Comparison of ENCODE assay signal across 17 cellular contexts in the genomic region with DNA sequence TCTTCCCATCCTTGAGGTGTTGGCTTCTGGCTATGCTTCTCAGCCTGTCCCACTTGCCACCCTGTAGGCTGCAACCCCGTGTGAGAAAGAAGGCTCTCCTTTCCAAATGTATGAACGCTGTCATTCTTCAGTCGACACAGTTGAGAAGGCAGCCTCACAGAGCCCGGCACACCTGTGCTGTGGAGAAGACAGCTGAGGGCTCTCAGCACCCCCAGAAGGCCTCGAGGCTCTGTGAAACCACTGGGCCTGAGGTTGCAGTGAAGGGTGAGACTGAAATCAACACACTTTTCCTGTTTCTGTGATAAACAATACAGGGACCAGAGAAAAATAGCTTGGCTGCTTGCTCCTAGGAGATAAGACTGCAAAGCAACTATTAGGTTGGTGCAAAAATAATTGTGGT. TPM values are rescaled to one million over a fixed set of nuclear protein-coding genes. Genes with fewer than 3 reads are reported as not detected.
A peak's percentile ranks its signal among the peaks of the same experiment; 100 is the strongest.
DNase-seq lines count a peak whose midpoint lies in the region; ATAC-seq and TF ChIP-seq lines count a peak whose summit lies in the region.
"Had no signal": no experiment of that assay in that cellular context is flagged by ENCODE, and none has a peak within 500 bp of the region (broad histone marks: within the 10 kb centered on the region; RNA-seq: fewer than 3 reads in every experiment).

No MANE protein-coding gene starts in this region.

- no peaks in the 10 kb centered on the region for H3K27me3 Mint-ChIP-seq in effector memory CD8-positive, alpha-beta T cell

- ATAC-seq in GM21576 (IDR thresholded peaks at IDR 0.05; ENCODE audit: unreplicated experiment), result peak; percentile 53
- peak; percentile 84 for ATAC-seq in HG03558 (IDR thresholded peaks at IDR 0.05; ENCODE audit: extremely low read depth, unreplicated experiment)
- ATAC-seq in effector memory CD8-positive, alpha-beta T cell (replicated peaks), result peak; percentile 99
- ATAC-seq in HG03378 (IDR thresholded peaks at IDR 0.05; ENCODE audit: unreplicated experiment), result no peak
- ATAC-seq in left colon, result no peak

- peak overlapping the region; percentile 60 to 64 for H3K4me3 Mint-ChIP-seq in effector memory CD8-positive, alpha-beta T cell

- peaks cover 13 to 14% of the 10 kb centered on the region in 2 donors for H3K4me1 Mint-ChIP-seq in effector memory CD8-positive, alpha-beta T cell (ENCODE audit: low read depth in 2 of 2)

- POLR2A ChIA-PET in GM10248 (lab: Yijun Ruan, JAX), result no interaction called here

- H3K9me3 Mint-ChIP-seq in effector memory CD8-positive, alpha-beta T cell, result no peaks in the 10 kb centered on the region

- intact Hi-C loops in left colon (cut with DNase I, micrococcal nuclease), result no loop called here

- peak overlapping the region in 1 of 2 donors; percentile 27 for H3K27ac Mint-ChIP-seq in effector memory CD8-positive, alpha-beta T cell

- peaks cover 3% of the 10 kb centered on the region for H3K36me3 Mint-ChIP-seq in effector memory CD8-positive, alpha-beta T cell (ENCODE audit: insufficient read depth)

- DNase-seq in GM10248 (ENCODE audit: extremely low spot score) (peak; percentile 32), left colon (no peak), NOMO-1 treated with DMSO at 0.1 percent for 48 hours (lab: John Stamatoyannopoulos, UW; ENCODE audit: unreplicated experiment) (no peak), midbrain (lab: John Stamatoyannopoulos, UW) (no peak)
- peak; percentile 15 to 31 (median 16) for DNase-seq in effector memory CD8-positive, alpha-beta T cell
- DNase-seq: activated CD4-positive, alpha-beta T cell treated with anti-CD3 and anti-CD28 coated beads, Interleukin-2, amount 50 U/mL, for 48 hours; activated gamma-delta T cell; MG63; NCI-H82; nucleus accumbens; SIG-M5; substantia nigra; T1000 had no signal

- no peak for TF ChIP-seq CTCF in GM10248 (IDR thresholded peaks at IDR 0.05; ENCODE audit: control extremely low read depth, extremely low read depth, low read depth, missing control alignments)

- CTCF ChIA-PET in GM10248 (lab: Yijun Ruan, JAX), result interaction anchor here (1.4 to 3.0 kb wide), 2 partner anchors 9 to 11 kb away, joined by 3 to 18 read pairs; no protein-coding TSS in a partner anchor

RNA-seq across cellular contexts. Expression of gene ANKRD40CL, which starts 4.9 kb away (rescaled TPM):
- 10 to 100 TPM; 63.4 to 75.8 TPM for total RNA-seq in left colon
- total RNA-seq: lung microvascular endothelial cell had no signal

RNA-seq across cellular contexts. Expression of gene LUC7L3, which starts 52.8 kb away (rescaled TPM):
- 100 to 1,000 TPM in 1 of 2 donors, 10 to 100 TPM in 1; 90.0 to 110 TPM for total RNA-seq in left colon

Comparison
In these comparisons a context has a peak if more than half of its experiments do, and no peak if none do; other contexts are left out.
1. DNase-seq: peak in GM10248 (single experiment) and effector memory CD8-positive, alpha-beta T cell (3 of 3); none in left colon (0 of 2), NOMO-1 treated with DMSO at 0.1 percent for 48 hours (single experiment) and midbrain (single experiment).
2. ATAC-seq: peak in GM21576 (single experiment), HG03558 (single experiment) and effector memory CD8-positive, alpha-beta T cell (single experiment); none in HG03378 (single experiment) and left colon (single experiment).